19 cellular contexts compared by ENCODE assay signal in genomic region chr12:57515468-57515933, GRCh38. TPM values are rescaled to one million over a fixed set of nuclear protein-coding genes. Genes with fewer than 3 reads are reported as not detected.
DNase-seq lines count a peak whose midpoint lies in the region; ATAC-seq and TF ChIP-seq lines count a peak whose summit lies in the region.
"Had no signal": no experiment of that assay in that cellular context is flagged by ENCODE, and none has a peak within 500 bp of the region (broad histone marks: within the 10 kb centered on the region; RNA-seq: fewer than 3 reads in every experiment).

No MANE protein-coding gene starts in this region.

- H3K4ac ChIP-seq in mesenchymal stem cell (ENCODE audit: low read depth in 1 of 2, low read length in 2 of 2), result no peak overlapping the region

- H3K79me1 ChIP-seq in mesenchymal stem cell (replicated peaks; ENCODE audit: low read length, poor library complexity, severe bottlenecking), result peaks cover 16% of the 10 kb centered on the region

- peaks cover 26% of the 10 kb centered on the region for H3K4me1 Mint-ChIP-seq in T-helper 17 cell

- no peak overlapping the region for H3K4me2 ChIP-seq in mesenchymal stem cell (ENCODE audit: low read length, poor library complexity, severe bottlenecking)

- H3K27ac Mint-ChIP-seq in T-helper 17 cell, result peak overlapping the region; percentile 98

- H3K4me1 ChIP-seq in mesenchymal stem cell (ENCODE audit: control insufficient read depth, insufficient read depth, low read depth, low read length), result peaks cover 6% of the 10 kb centered on the region

- H3K27me3 ChIP-seq in mesenchymal stem cell (ENCODE audit: control insufficient read depth in 1 of 2, insufficient read depth in 1 of 2, low read length in 2 of 2), result no peaks in the 10 kb centered on the region
- H3K27me3 ChIP-seq: adrenal gland, heart right ventricle had no signal

- H2BK15ac ChIP-seq in mesenchymal stem cell (ENCODE audit: low read depth, poor library complexity, severe bottlenecking), result no peak overlapping the region

- H3K36me3 ChIP-seq in mesenchymal stem cell (ENCODE audit: control insufficient read depth in 1 of 2, insufficient read depth in 2 of 2, low read depth in 1 of 2, low read length in 2 of 2), result peaks cover 47 to 78% of the 10 kb centered on the region in 2 experiments

- no peak overlapping the region for H3K14ac ChIP-seq in mesenchymal stem cell (ENCODE audit: low read length in 2 of 2)

- ATAC-seq in T-helper 17 cell, result no peak
- no peak for ATAC-seq in GM18511 (IDR thresholded peaks at IDR 0.05; ENCODE audit: unreplicated experiment)
- ATAC-seq in HG02852 (IDR thresholded peaks at IDR 0.05; ENCODE audit: unreplicated experiment), result no peak
- ATAC-seq: heart right ventricle, lower lobe of right lung had no signal

- no peak overlapping the region for H3K18ac ChIP-seq in mesenchymal stem cell (ENCODE audit: low read depth in 1 of 2, low read length in 2 of 2)

- DNase-seq in T-helper 17 cell (no peak), mesenchymal stem cell (no peak), NCI-H1048 (lab: John Stamatoyannopoulos, UW) (no peak), GM19240 (ENCODE audit: insufficient read length, low spot score) (no peak)
- DNase-seq: activated CD4-positive, alpha-beta T cell treated with anti-CD3 and anti-CD28 coated beads, Interleukin-2, amount 50 U/mL, for 1 hour; adrenal gland; AML-193; effector CD4-positive, alpha-beta T cell; GDM1; heart right ventricle; lower lobe of right lung; NCI-H1436; stimulated activated CD8-positive, alpha-beta memory T cell treated with anti-CD3 and anti-CD28 coated beads, Interleukin-4, amount 100 ng/mL, for 48 hours; SW 1271 had no signal

- H3K27me3 Mint-ChIP-seq in T-helper 17 cell, result no peaks in the 10 kb centered on the region

- no peak overlapping the region for H2AFZ ChIP-seq in mesenchymal stem cell (ENCODE audit: low read depth, low read length)

- WGBS in mesenchymal stem cell, result 86% methylated on average over 3 of the region's 3 CpGs

- no peak overlapping the region for H4K8ac ChIP-seq in mesenchymal stem cell (ENCODE audit: low read length)

- no peak overlapping the region for H4K91ac ChIP-seq in mesenchymal stem cell (ENCODE audit: low read length)

- H3K4me3 ChIP-seq in mesenchymal stem cell (ENCODE audit: insufficient read depth in 1 of 2, low read depth in 1 of 2, low read length in 2 of 2), result no peak overlapping the region
- H3K4me3 ChIP-seq: adrenal gland, heart right ventricle, lower lobe of right lung had no signal

- H2BK5ac ChIP-seq in mesenchymal stem cell (ENCODE audit: low read depth, low read length, poor library complexity, severe bottlenecking), result no peak overlapping the region

- H3K9ac ChIP-seq in mesenchymal stem cell (ENCODE audit: low read length), result no peak overlapping the region

- H3K4me3 Mint-ChIP-seq in T-helper 17 cell, result no peak overlapping the region

- H3K23ac ChIP-seq in mesenchymal stem cell (ENCODE audit: low read length in 2 of 2), result no peak overlapping the region

- no peaks in the 10 kb centered on the region for H3K9me3 ChIP-seq in T-helper 17 cell (ENCODE audit: control insufficient read depth, low read length, poor library complexity, severe bottlenecking)
- no peaks in the 10 kb centered on the region for H3K9me3 ChIP-seq in mesenchymal stem cell (ENCODE audit: control insufficient read depth, low read length)
- H3K9me3 ChIP-seq: adrenal gland, heart right ventricle, lower lobe of right lung had no signal

- peaks cover 11% of the 10 kb centered on the region for H3K36me3 Mint-ChIP-seq in T-helper 17 cell (ENCODE audit: low read depth)

- H2BK12ac ChIP-seq in mesenchymal stem cell (ENCODE audit: low read length in 2 of 2), result no peak overlapping the region

- H2BK120ac ChIP-seq in mesenchymal stem cell (ENCODE audit: low read depth, low read length), result no peak overlapping the region

- H2AK5ac ChIP-seq in mesenchymal stem cell (ENCODE audit: low read length, severe bottlenecking), result no peak overlapping the region

- no peak for TF ChIP-seq CTCF in 22Rv1 (IDR thresholded peaks at IDR 0.05)
- TF ChIP-seq CTCF in C4-2B (conservative IDR thresholded peaks at IDR 0.05), result no peak

- H3K27ac ChIP-seq in 22Rv1, result peak overlapping the region; percentile 100
- H3K27ac ChIP-seq in C4-2B, result peak overlapping the region; percentile 74
- peak overlapping the region; percentile 21 for H3K27ac ChIP-seq in mesenchymal stem cell (ENCODE audit: low read length, poor library complexity, severe bottlenecking)
- H3K27ac ChIP-seq: adrenal gland, lower lobe of right lung had no signal

RNA-seq across cellular contexts. Expression of gene DDIT3, which starts 4.8 kb away (rescaled TPM):
- total RNA-seq in T-helper 17 cell, result 100 to 1,000 TPM; 115 to 145 TPM
- polyA plus RNA-seq in mesenchymal stem cell (2013, experiment 1 of 2), result 43.7 TPM
- polyA plus RNA-seq in mesenchymal stem cell (2013, experiment 2 of 2), result 45.0 TPM

RNA-seq across cellular contexts. Expression of gene MBD6, which starts 7.1 kb away (rescaled TPM):
- total RNA-seq in T-helper 17 cell, result 10 to 100 TPM; 82.4 to 93.5 TPM
- polyA plus RNA-seq in mesenchymal stem cell (2013, experiment 1 of 2), result 44.2 TPM
- polyA plus RNA-seq in mesenchymal stem cell (2013, experiment 2 of 2), result 40.9 TPM

RNA-seq across cellular contexts. Expression of gene MARS1, which starts 27.6 kb away (rescaled TPM):
- 100 to 1,000 TPM; 175 to 180 TPM for total RNA-seq in T-helper 17 cell
- 410 TPM for polyA plus RNA-seq in mesenchymal stem cell (2013, experiment 1 of 2)
- polyA plus RNA-seq in mesenchymal stem cell (2013, experiment 2 of 2), result 418 TPM

RNA-seq across cellular contexts. Expression of gene DCTN2, which starts 31.5 kb away (rescaled TPM):
- 10 to 100 TPM; 63.9 to 78.8 TPM for total RNA-seq in T-helper 17 cell
- polyA plus RNA-seq in mesenchymal stem cell (2013, experiment 1 of 2), result 143 TPM
- 134 TPM for polyA plus RNA-seq in mesenchymal stem cell (2013, experiment 2 of 2)

RNA-seq across cellular contexts. Expression of gene KIF5A, which starts 34.3 kb away (rescaled TPM):
- under 1 TPM; 0.35 to 0.63 TPM for total RNA-seq in T-helper 17 cell
- polyA plus RNA-seq in mesenchymal stem cell (2013, experiment 1 of 2), result 0.26 TPM
- polyA plus RNA-seq in mesenchymal stem cell (2013, experiment 2 of 2), result 0.22 TPM
- total RNA-seq: myocyte had no signal

Comparison
In these comparisons a context has a peak if more than half of its experiments do, and no peak if none do; other contexts are left out.
1. H3K27ac ChIP-seq: peak in every context shown above with its lines; median percentile 100 in 22Rv1; 74 in C4-2B; 21 in mesenchymal stem cell.